ENCODE assay signal across 8 cellular contexts in the genomic region with DNA sequence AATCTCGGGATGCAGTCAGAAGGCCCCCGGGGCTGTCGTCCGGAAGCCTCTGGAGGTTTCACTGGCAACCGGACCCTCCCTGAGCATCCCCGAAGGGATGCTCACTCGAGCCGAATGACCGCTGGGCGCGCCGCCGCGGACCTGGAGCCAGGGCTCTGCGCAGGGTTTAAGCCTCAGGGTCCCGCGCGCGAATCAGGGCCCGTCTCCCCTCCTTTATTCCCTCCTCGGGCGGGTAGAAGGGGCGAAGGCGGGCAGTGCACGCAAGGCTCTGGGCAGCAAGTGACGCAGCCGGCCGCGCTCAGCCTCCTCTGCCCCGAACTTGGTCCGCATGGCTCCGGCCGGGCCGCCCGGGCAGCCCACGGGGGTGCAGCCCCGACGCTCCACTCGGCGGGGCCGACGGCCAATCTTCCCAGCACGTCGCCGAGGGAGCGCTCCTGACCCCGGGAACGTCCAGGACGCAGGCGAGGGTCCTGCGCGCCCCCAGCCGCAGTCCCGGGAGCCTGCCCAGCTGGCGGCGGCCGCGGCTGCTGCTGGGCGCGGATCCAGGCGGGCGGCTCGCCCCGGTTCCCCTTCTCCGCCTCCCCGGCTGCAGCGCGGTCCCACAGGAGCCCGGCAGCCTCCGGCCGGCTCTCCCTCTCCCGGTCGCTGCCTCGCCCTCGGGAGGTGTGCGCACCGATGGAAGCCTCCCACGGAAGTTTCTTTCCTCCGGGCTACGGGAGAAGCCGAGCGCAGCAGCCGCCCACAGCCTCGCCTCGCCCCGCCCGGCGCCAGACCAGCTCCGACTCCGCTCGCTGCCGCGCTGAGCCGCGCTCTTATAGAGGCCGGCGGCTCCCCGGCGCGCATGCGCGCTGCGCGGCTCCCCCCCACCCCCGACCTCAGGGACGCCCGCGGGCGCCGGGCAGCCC. TPM values are rescaled to one million over a fixed set of nuclear protein-coding genes. Genes with fewer than 3 reads are reported as not detected.
A peak's percentile ranks its signal among the peaks of the same experiment; 100 is the strongest.
DNase-seq lines count a peak whose midpoint lies in the region; TF ChIP-seq lines count a peak whose summit lies in the region.

SHISA2 (minus strand) TSS at position 786 of the 905 bp plus-strand sequence. CDS start 1,041 bp downstream, outside the sequence.

- H3K36me3 ChIP-seq in HUES48 (ENCODE audit: control insufficient read depth, insufficient read depth, low read length): peaks cover 6% of the 10 kb centered on the region
- H3K36me3 ChIP-seq in mammary epithelial cell (ENCODE audit: insufficient read depth, low read length): no peaks in the 10 kb centered on the region
- H3K36me3 ChIP-seq in iPS-20b (ENCODE audit: insufficient read depth, low read depth, low read length): peaks cover 7% of the 10 kb centered on the region; the same call in 1 of the 2 replicates
- H3K36me3 ChIP-seq in skeletal muscle satellite cell (ENCODE audit: insufficient read depth, low read length): peaks cover 3% of the 10 kb centered on the region

- 0% methylated on average over 28 of the region's 110 CpGs for WGBS in mammary epithelial cell (ENCODE audit: low coverage, missing lambda C conversion rate)

- CTCF ChIA-PET in mammary epithelial cell (lab: Charles Lee; ENCODE audit: low non-redundant PET): no interaction called here

- H3K27me3 ChIP-seq in HUES48 (ENCODE audit: control insufficient read depth, insufficient read depth, low read length): peaks cover 50% of the 10 kb centered on the region
- H3K27me3 ChIP-seq in mammary epithelial cell (ENCODE audit: insufficient read depth, low read length): peaks cover 5% of the 10 kb centered on the region
- peaks cover 70% of the 10 kb centered on the region for H3K27me3 ChIP-seq in iPS-20b (ENCODE audit: insufficient read depth, low read length)
- peaks cover 45% of the 10 kb centered on the region for H3K27me3 ChIP-seq in skeletal muscle satellite cell (ENCODE audit: control insufficient read depth, insufficient read depth, low read length)

- H3K9ac ChIP-seq in HUES48 (ENCODE audit: low read depth, low read length) (no peak within 1 kb of the TSS; the same call in 1 of the 2 replicates), mammary epithelial cell (ENCODE audit: insufficient read depth, low read length) (no peak within 1 kb of the TSS), iPS-20b (ENCODE audit: low read depth, low read length) (peak within 1 kb of the TSS; percentile 50; the same call in 1 of the 2 replicates), skeletal muscle satellite cell (ENCODE audit: low read depth, low read length) (peak within 1 kb of the TSS; percentile 79)

- no peaks in the 10 kb centered on the region for H3K79me2 ChIP-seq in mammary epithelial cell (ENCODE audit: insufficient read depth, low read length)

- H3K27ac ChIP-seq in HUES48 (ENCODE audit: low read depth, low read length): no peak within 1 kb of the TSS
- H3K27ac ChIP-seq in mammary epithelial cell (ENCODE audit: insufficient read depth, low read depth, low read length): no peak within 1 kb of the TSS
- no peak within 1 kb of the TSS for H3K27ac ChIP-seq in iPS-20b (ENCODE audit: low read length)

- peak within 1 kb of the TSS; percentile 71 for H2AFZ ChIP-seq in mammary epithelial cell (ENCODE audit: low read depth, low read length)

- peaks cover 7% of the 10 kb centered on the region for H3K4me1 ChIP-seq in HUES48 (ENCODE audit: control insufficient read depth, insufficient read depth, low read length)
- peaks cover 21% of the 10 kb centered on the region for H3K4me1 ChIP-seq in mammary epithelial cell (ENCODE audit: insufficient read depth, low read length)
- no peaks in the 10 kb centered on the region; the same call in 1 of the 2 replicates for H3K4me1 ChIP-seq in iPS-20b (ENCODE audit: insufficient read depth, low read length)
- H3K4me1 ChIP-seq in skeletal muscle satellite cell (ENCODE audit: control insufficient read depth, insufficient read depth, low read length): no peaks in the 10 kb centered on the region

- no peak for TF ChIP-seq CTCF in mammary epithelial cell (conservative IDR thresholded peaks at IDR 0.05 in 1 of 2, IDR thresholded peaks at IDR 0.05 in 1 of 2; ENCODE audit: extremely low read depth in 1 of 2, insufficient read depth in 1 of 2, low read depth in 1 of 2, low read length in 2 of 2)

- H3K4me3 ChIP-seq in HUES48 (ENCODE audit: low read depth, low read length): peak within 1 kb of the TSS; percentile 68
- peak within 1 kb of the TSS; percentile 29 to 53 (median 45) for H3K4me3 ChIP-seq in mammary epithelial cell (replicated peaks in 1 of 3; ENCODE audit: insufficient read depth in 1 of 3, low read depth in 2 of 3, low read length in 3 of 3)
- peak within 1 kb of the TSS; percentile 72 for H3K4me3 ChIP-seq in iPS-20b (ENCODE audit: low read length)
- H3K4me3 ChIP-seq in skeletal muscle satellite cell (ENCODE audit: low read length): peak within 1 kb of the TSS; percentile 78

- peak; percentile 72 for DNase-seq in Ammon's horn (ENCODE audit: low spot score)
- peak; percentile 61 for DNase-seq in SW480 (ENCODE audit: low spot score)
- DNase-seq in mammary epithelial cell: peak; percentile 66
- DNase-seq in LoVo (ENCODE audit: low spot score): no peak
- DNase-seq in cerebellar nuclear complex (lab: John Stamatoyannopoulos, UW): no peak

- in situ Hi-C loops in mammary epithelial cell (cut with MboI; ENCODE audit: low sequenced_read_pairs in 2 of 2): no loop called here

- no TSS peak for BruUV-seq in mammary epithelial cell (replicated peaks; lab: Mats Ljungman, UMichigan)

- H4K20me1 ChIP-seq in mammary epithelial cell (ENCODE audit: insufficient read depth, low read length): no peaks in the 10 kb centered on the region

- intact Hi-C loops in mammary epithelial cell (cut with micrococcal nuclease): no loop called here

- no peaks in the 10 kb centered on the region for H3K9me3 ChIP-seq in HUES48 (ENCODE audit: control insufficient read depth, insufficient read depth, low read length)
- H3K9me3 ChIP-seq in mammary epithelial cell (replicated peaks; ENCODE audit: insufficient read depth, low read length): no peaks in the 10 kb centered on the region
- no peaks in the 10 kb centered on the region for H3K9me3 ChIP-seq in iPS-20b (ENCODE audit: insufficient read depth, low read depth, low read length)
- no peaks in the 10 kb centered on the region for H3K9me3 ChIP-seq in skeletal muscle satellite cell (replicated peaks; ENCODE audit: low read length)

- peak within 1 kb of the TSS; percentile 95 for H3K4me2 ChIP-seq in mammary epithelial cell (ENCODE audit: insufficient read depth, low read depth, low read length)
- peak within 1 kb of the TSS; percentile 78 for H3K4me2 ChIP-seq in skeletal muscle satellite cell (ENCODE audit: low read length)

- dilution Hi-C loops in mammary epithelial cell (cut with HindIII; ENCODE audit: low sequenced_read_pairs): no loop called here

RNA-seq across cellular contexts. Expression of gene SHISA2, which starts in this region (rescaled TPM):
- under 1 TPM; 0.31 to 0.33 TPM for total RNA-seq in mammary epithelial cell
- polyA plus RNA-seq in mammary epithelial cell: 0.49 TPM
- 1.7 TPM for polyA minus RNA-seq in mammary epithelial cell
- 0.51 and 8.7 TPM in 2 replicates for total RNA-seq in skeletal muscle satellite cell (2012; rRNA removed)

Comparison
In these comparisons a context has a peak if more than half of its experiments do, and no peak if none do; other contexts are left out.
1. DNase-seq: peak in Ammon's horn (single experiment), SW480 (single experiment) and mammary epithelial cell (single experiment); none in LoVo (single experiment) and cerebellar nuclear complex (0 of 2).
2. H3K9ac ChIP-seq: peak in iPS-20b (single experiment) and skeletal muscle satellite cell (single experiment); none in HUES48 (single experiment) and mammary epithelial cell (single experiment).
3. Peak in every context shown above with its lines, with median percentiles within 50 percentile points of each other: H3K4me3 ChIP-seq.